In the genomic region with DNA sequence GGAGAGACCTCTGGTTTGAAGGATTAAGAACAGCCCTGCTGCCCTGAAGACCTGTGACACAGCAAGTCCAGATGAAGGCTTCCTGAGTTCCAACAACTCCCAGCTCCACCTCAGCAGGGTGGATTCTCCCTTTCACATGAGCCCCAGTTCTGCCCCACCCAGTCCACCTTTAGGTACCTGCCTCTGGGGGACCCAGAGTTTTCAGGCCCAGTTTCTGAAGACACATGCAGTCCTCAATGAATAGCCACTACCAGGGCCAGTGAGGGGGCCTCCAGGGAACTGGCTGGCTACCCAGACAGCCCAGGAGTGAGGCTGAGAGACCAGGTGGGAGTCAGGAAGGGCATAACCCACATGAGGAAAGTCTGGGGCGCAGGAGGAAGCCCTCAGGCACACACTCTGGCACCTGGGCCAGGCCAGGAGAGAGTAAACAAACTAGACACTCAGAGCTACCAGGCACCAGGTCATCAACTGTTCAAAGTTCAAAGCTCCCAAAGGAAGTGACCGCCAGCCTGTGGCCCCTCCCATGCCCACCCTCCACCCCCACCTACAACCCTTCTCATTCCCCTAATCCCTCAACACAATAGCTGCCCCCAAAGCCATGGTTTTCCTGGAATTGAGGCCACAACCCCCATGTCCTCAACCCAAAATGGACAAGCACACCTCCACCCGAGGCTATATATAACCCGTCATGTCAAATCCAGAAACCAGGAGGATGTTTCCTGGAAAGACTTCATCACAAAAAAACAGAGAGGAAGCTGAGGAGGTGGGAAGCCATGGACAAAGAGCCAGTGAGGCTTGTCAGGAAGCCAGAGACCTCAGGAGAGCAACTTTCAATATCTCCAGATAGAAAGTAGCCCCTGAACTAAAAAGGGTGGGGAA, we compare ENCODE assay signal across 1 cellular context.
A peak's percentile ranks its signal among the peaks of the same experiment; 100 is the strongest.
TF ChIP-seq lines count a peak whose summit lies in the region.

No MANE protein-coding gene starts in this region.

TF ChIP-seq in HepG2, 621 proteins besides CTCF, POLR2A, EP300 and RAD21 (continued from another document and continues in another):
- TF ChIP-seq RNF2 (conservative IDR thresholded peaks at IDR 0.05; ENCODE audit: low read depth) (no peak), ZNF749 (CRISPR knock-in tag; IDR thresholded peaks at IDR 0.05; ENCODE audit: borderline replicate concordance) (no peak), PTBP1 (IDR thresholded peaks at IDR 0.05; ENCODE audit: low read depth, low read length, poor library complexity, severe bottlenecking) (no peak), MAF1 (CRISPR knock-in tag; IDR thresholded peaks at IDR 0.05; ENCODE audit: borderline replicate concordance) (no peak), ZBTB3 (CRISPR knock-in tag; IDR thresholded peaks at IDR 0.05; ENCODE audit: borderline replicate concordance, low read depth) (0 out of 2 replicates have a peak, but pooled peaks have one; percentile 71), ARNT (IDR thresholded peaks at IDR 0.05) (no peak), ZNF737 (CRISPR knock-in tag; IDR thresholded peaks at IDR 0.05; ENCODE audit: borderline replicate concordance) (no peak), ZNF121 (CRISPR knock-in tag; IDR thresholded peaks at IDR 0.05) (peak; percentile 45; the same call in 1 of the 2 replicates), STAG1 (CRISPR knock-in tag; IDR thresholded peaks at IDR 0.05) (no peak), MAZ (IDR thresholded peaks at IDR 0.05; ENCODE audit: borderline replicate concordance, low read depth, low read length) (peak; percentile 17; the same call in 1 of the 2 replicates), MAZ (CRISPR knock-in tag; IDR thresholded peaks at IDR 0.05; ENCODE audit: low read depth) (peak; percentile 69; the same call in 1 of the 2 replicates), KDM2A (CRISPR knock-in tag; IDR thresholded peaks at IDR 0.05; ENCODE audit: borderline replicate concordance, low read depth) (peak; percentile 59), DPF2 (CRISPR knock-in tag; IDR thresholded peaks at IDR 0.05; ENCODE audit: borderline replicate concordance, low read depth) (peak; percentile 43; the same call in 1 of the 2 replicates), ZBTB7B (CRISPR knock-in tag; IDR thresholded peaks at IDR 0.05) (peak; percentile 39; the same call in 1 of the 2 replicates), HIVEP1 (CRISPR knock-in tag; IDR thresholded peaks at IDR 0.05) (no peak), NCOA5 (CRISPR knock-in tag; IDR thresholded peaks at IDR 0.05) (no peak), NPAS2 (CRISPR knock-in tag; IDR thresholded peaks at IDR 0.05; ENCODE audit: borderline replicate concordance) (no peak), ZSCAN9 (CRISPR knock-in tag; IDR thresholded peaks at IDR 0.05; ENCODE audit: borderline replicate concordance) (peak; percentile 69; the same call in 1 of the 2 replicates), NRL (CRISPR knock-in tag; IDR thresholded peaks at IDR 0.05; ENCODE audit: borderline replicate concordance) (0 out of 2 replicates have a peak, but pooled peaks have one; percentile 68), TCF7 (IDR thresholded peaks at IDR 0.05; ENCODE audit: low read depth) (peak; percentile 13; the same call in 1 of the 2 replicates), MED8 (CRISPR knock-in tag; IDR thresholded peaks at IDR 0.05; ENCODE audit: insufficient replicate concordance) (no peak), NFE2L2 (IDR thresholded peaks at IDR 0.05; ENCODE audit: low read length) (no peak), SIX1 (CRISPR knock-in tag; IDR thresholded peaks at IDR 0.05; ENCODE audit: borderline replicate concordance) (no peak), SCMH1 (CRISPR knock-in tag; IDR thresholded peaks at IDR 0.05; ENCODE audit: borderline replicate concordance) (no peak), HNF4A (CRISPR knock-in tag; IDR thresholded peaks at IDR 0.05) (peak; percentile 85), NR2C2 (CRISPR knock-in tag; IDR thresholded peaks at IDR 0.05; ENCODE audit: borderline replicate concordance) (peak; percentile 47), ZNF34 (CRISPR knock-in tag; IDR thresholded peaks at IDR 0.05; ENCODE audit: borderline replicate concordance) (0 out of 2 replicates have a peak, but pooled peaks have one; percentile 64), SMAD3 (CRISPR knock-in tag; IDR thresholded peaks at IDR 0.05) (peak; percentile 82), TBP (CRISPR knock-in tag; IDR thresholded peaks at IDR 0.05) (no peak), SUZ12 (IDR thresholded peaks at IDR 0.05; ENCODE audit: low read depth, low read length) (no peak), ZNF781 (CRISPR knock-in tag; IDR thresholded peaks at IDR 0.05; ENCODE audit: borderline replicate concordance, not compliant biosample characterization) (no peak), ZNF484 (CRISPR knock-in tag; IDR thresholded peaks at IDR 0.05; ENCODE audit: borderline replicate concordance, low read depth) (no peak), ZNF672 (CRISPR knock-in tag; IDR thresholded peaks at IDR 0.05) (no peak), TRIM24 (CRISPR knock-in tag; IDR thresholded peaks at IDR 0.05) (no peak)
- TF ChIP-seq, protein P1, sequence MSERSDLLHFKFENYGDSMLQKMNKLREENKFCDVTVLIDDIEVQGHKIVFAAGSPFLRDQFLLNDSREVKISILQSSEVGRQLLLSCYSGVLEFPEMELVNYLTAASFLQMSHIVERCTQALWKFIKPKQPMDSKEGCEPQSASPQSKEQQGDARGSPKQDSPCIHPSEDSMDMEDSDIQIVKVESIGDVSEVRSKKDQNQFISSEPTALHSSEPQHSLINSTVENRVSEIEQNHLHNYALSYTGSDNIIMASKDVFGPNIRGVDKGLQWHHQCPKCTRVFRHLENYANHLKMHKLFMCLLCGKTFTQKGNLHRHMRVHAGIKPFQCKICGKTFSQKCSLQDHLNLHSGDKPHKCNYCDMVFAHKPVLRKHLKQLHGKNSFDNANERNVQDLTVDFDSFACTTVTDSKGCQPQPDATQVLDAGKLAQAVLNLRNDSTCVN (CRISPR knock-in tag; IDR thresholded peaks at IDR 0.05; ENCODE audit: borderline replicate concordance), result no peak
- TF ChIP-seq, protein P2, sequence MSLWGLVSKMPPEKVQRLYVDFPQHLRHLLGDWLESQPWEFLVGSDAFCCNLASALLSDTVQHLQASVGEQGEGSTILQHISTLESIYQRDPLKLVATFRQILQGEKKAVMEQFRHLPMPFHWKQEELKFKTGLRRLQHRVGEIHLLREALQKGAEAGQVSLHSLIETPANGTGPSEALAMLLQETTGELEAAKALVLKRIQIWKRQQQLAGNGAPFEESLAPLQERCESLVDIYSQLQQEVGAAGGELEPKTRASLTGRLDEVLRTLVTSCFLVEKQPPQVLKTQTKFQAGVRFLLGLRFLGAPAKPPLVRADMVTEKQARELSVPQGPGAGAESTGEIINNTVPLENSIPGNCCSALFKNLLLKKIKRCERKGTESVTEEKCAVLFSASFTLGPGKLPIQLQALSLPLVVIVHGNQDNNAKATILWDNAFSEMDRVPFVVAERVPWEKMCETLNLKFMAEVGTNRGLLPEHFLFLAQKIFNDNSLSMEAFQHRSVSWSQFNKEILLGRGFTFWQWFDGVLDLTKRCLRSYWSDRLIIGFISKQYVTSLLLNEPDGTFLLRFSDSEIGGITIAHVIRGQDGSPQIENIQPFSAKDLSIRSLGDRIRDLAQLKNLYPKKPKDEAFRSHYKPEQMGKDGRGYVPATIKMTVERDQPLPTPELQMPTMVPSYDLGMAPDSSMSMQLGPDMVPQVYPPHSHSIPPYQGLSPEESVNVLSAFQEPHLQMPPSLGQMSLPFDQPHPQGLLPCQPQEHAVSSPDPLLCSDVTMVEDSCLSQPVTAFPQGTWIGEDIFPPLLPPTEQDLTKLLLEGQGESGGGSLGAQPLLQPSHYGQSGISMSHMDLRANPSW (CRISPR knock-in tag; IDR thresholded peaks at IDR 0.05; ENCODE audit: borderline replicate concordance), result no peak
- TF ChIP-seq, protein P3, sequence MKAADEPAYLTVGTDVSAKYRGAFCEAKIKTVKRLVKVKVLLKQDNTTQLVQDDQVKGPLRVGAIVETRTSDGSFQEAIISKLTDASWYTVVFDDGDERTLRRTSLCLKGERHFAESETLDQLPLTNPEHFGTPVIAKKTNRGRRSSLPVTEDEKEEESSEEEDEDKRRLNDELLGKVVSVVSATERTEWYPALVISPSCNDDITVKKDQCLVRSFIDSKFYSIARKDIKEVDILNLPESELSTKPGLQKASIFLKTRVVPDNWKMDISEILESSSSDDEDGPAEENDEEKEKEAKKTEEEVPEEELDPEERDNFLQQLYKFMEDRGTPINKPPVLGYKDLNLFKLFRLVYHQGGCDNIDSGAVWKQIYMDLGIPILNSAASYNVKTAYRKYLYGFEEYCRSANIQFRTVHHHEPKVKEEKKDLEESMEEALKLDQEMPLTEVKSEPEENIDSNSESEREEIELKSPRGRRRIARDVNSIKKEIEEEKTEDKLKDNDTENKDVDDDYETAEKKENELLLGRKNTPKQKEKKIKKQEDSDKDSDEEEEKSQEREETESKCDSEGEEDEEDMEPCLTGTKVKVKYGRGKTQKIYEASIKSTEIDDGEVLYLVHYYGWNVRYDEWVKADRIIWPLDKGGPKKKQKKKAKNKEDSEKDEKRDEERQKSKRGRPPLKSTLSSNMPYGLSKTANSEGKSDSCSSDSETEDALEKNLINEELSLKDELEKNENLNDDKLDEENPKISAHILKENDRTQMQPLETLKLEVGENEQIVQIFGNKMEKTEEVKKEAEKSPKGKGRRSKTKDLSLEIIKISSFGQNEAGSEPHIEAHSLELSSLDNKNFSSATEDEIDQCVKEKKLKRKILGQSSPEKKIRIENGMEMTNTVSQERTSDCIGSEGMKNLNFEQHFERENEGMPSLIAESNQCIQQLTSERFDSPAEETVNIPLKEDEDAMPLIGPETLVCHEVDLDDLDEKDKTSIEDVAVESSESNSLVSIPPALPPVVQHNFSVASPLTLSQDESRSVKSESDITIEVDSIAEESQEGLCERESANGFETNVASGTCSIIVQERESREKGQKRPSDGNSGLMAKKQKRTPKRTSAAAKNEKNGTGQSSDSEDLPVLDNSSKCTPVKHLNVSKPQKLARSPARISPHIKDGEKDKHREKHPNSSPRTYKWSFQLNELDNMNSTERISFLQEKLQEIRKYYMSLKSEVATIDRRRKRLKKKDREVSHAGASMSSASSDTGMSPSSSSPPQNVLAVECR (CRISPR knock-in tag; IDR thresholded peaks at IDR 0.05; ENCODE audit: borderline replicate concordance), result peak; percentile 72; the same call in 1 of the 2 replicates
- TF ChIP-seq, protein P4, sequence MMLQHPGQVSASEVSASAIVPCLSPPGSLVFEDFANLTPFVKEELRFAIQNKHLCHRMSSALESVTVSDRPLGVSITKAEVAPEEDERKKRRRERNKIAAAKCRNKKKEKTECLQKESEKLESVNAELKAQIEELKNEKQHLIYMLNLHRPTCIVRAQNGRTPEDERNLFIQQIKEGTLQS (CRISPR knock-in tag; IDR thresholded peaks at IDR 0.05), result no peak
- TF ChIP-seq, protein P5, sequence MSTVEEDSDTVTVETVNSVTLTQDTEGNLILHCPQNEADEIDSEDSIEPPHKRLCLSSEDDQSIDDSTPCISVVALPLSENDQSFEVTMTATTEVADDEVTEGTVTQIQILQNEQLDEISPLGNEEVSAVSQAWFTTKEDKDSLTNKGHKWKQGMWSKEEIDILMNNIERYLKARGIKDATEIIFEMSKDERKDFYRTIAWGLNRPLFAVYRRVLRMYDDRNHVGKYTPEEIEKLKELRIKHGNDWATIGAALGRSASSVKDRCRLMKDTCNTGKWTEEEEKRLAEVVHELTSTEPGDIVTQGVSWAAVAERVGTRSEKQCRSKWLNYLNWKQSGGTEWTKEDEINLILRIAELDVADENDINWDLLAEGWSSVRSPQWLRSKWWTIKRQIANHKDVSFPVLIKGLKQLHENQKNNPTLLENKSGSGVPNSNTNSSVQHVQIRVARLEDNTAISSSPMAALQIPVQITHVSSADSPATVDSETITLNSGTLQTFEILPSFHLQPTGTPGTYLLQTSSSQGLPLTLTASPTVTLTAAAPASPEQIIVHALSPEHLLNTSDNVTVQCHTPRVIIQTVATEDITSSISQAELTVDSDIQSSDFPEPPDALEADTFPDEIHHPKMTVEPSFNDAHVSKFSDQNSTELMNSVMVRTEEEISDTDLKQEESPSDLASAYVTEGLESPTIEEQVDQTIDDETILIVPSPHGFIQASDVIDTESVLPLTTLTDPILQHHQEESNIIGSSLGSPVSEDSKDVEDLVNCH (CRISPR knock-in tag; IDR thresholded peaks at IDR 0.05), result no peak
- TF ChIP-seq, protein P6, sequence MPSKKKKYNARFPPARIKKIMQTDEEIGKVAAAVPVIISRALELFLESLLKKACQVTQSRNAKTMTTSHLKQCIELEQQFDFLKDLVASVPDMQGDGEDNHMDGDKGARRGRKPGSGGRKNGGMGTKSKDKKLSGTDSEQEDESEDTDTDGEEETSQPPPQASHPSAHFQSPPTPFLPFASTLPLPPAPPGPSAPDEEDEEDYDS (CRISPR knock-in tag; IDR thresholded peaks at IDR 0.05), result peak; percentile 42; the same call in 1 of the 2 replicates
- TF ChIP-seq, protein P7, sequence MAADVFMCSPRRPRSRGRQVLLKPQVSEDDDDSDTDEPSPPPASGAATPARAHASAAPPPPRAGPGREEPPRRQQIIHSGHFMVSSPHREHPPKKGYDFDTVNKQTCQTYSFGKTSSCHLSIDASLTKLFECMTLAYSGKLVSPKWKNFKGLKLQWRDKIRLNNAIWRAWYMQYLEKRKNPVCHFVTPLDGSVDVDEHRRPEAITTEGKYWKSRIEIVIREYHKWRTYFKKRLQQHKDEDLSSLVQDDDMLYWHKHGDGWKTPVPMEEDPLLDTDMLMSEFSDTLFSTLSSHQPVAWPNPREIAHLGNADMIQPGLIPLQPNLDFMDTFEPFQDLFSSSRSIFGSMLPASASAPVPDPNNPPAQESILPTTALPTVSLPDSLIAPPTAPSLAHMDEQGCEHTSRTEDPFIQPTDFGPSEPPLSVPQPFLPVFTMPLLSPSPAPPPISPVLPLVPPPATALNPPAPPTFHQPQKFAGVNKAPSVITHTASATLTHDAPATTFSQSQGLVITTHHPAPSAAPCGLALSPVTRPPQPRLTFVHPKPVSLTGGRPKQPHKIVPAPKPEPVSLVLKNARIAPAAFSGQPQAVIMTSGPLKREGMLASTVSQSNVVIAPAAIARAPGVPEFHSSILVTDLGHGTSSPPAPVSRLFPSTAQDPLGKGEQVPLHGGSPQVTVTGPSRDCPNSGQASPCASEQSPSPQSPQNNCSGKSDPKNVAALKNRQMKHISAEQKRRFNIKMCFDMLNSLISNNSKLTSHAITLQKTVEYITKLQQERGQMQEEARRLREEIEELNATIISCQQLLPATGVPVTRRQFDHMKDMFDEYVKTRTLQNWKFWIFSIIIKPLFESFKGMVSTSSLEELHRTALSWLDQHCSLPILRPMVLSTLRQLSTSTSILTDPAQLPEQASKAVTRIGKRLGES (CRISPR knock-in tag; IDR thresholded peaks at IDR 0.05; ENCODE audit: borderline replicate concordance), result no peak
- TF ChIP-seq, protein P8, sequence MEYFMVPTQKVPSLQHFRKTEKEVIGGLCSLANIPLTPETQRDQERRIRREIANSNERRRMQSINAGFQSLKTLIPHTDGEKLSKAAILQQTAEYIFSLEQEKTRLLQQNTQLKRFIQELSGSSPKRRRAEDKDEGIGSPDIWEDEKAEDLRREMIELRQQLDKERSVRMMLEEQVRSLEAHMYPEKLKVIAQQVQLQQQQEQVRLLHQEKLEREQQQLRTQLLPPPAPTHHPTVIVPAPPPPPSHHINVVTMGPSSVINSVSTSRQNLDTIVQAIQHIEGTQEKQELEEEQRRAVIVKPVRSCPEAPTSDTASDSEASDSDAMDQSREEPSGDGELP (IDR thresholded peaks at IDR 0.05; ENCODE audit: borderline replicate concordance, low read depth), result peak; percentile 81; the same call in 1 of the 2 replicates
